18 cellular contexts compared by ENCODE assay signal in genomic region chr4:111678466-111678865, GRCh38.
DNase-seq lines count a peak whose midpoint lies in the region; ATAC-seq, FAIRE-seq and TF ChIP-seq lines count a peak whose summit lies in the region.
"Had no signal": no experiment of that assay in that cellular context is flagged by ENCODE, and none has a peak within 500 bp of the region (broad histone marks: within the 10 kb centered on the region; RNA-seq: fewer than 3 reads in every experiment).

No MANE protein-coding gene starts in this region.

- H3K27ac ChIP-seq in GM23338 (ENCODE audit: low read depth) (no peak overlapping the region), tibial nerve (peak overlapping the region in 1 of 4 donors; percentile 0)
- H3K27ac ChIP-seq: PC-9 had no signal

- H3K4me1 Mint-ChIP-seq in GM23338 = peaks cover 17% of the 10 kb centered on the region
- no peaks in the 10 kb centered on the region for H3K4me1 Mint-ChIP-seq in activated CD4-positive, alpha-beta T cell treated with anti-CD3 and anti-CD28 coated beads, Interleukin-2, amount 10 ng/mL, durations not matched to agents 7 days and 5 days

- H3K27me3 ChIP-seq in GM23338 (ENCODE audit: insufficient read depth) (no peaks in the 10 kb centered on the region), tibial nerve (no peaks in the 10 kb centered on the region)

- TF ChIP-seq CTCF in GM23338 (conservative IDR thresholded peaks at IDR 0.05; ENCODE audit: low read depth in 2 of 2) = no peak
- no peak for TF ChIP-seq CTCF in tibial nerve (IDR thresholded peaks at IDR 0.05)

- H3K79me2 ChIP-seq in GM23338 (replicated peaks; ENCODE audit: insufficient read depth) = no peaks in the 10 kb centered on the region

- FAIRE-seq in TTC549 (lab: Jason Lieb, UNC) = peak; percentile 100
- FAIRE-seq: HepG2, small intestine had no signal

- no peak overlapping the region for H3K4me2 ChIP-seq in GM23338
- H3K4me2 ChIP-seq: PC-9 had no signal

- 11 to 25% methylated on average over 1 of the region's 1 CpG for WGBS in tibial nerve, 2 donors

- H3K9me3 ChIP-seq in tibial nerve = no peaks in the 10 kb centered on the region

- TF ChIP-seq EP300 in tibial nerve (IDR thresholded peaks at IDR 0.05) = no peak

- no peaks in the 10 kb centered on the region for H3F3A ChIP-seq in GM23338 (replicated peaks; ENCODE audit: low read depth)

- DNase-seq in GM23338 (ENCODE audit: low spot score) (no peak), fibroblast of gingiva (ENCODE audit: low read depth) (peak; percentile 33), renal cortical epithelial cell (ENCODE audit: low read depth) (peak; percentile 79), tibial nerve (ENCODE audit: low spot score in 2 of 2) (no peak), NCI-H2107 (lab: John Stamatoyannopoulos, UW) (no peak)
- no peak for DNase-seq in activated CD4-positive, alpha-beta T cell treated with anti-CD3 and anti-CD28 coated beads, Interleukin-2, amount 10 ng/mL, durations not matched to agents 7 days and 5 days
- DNase-seq: aorta; Calu3; effector CD8-positive, alpha-beta T cell; hypothalamus; NCI-H446; PC-9; small intestine had no signal

- H3K36me3 ChIP-seq in GM23338 (ENCODE audit: insufficient read depth) (no peaks in the 10 kb centered on the region), tibial nerve (no peaks in the 10 kb centered on the region)

- CTCF ChIA-PET in activated CD4-positive, alpha-beta T cell treated with anti-CD3 and anti-CD28 coated beads, Interleukin-2, amount 10 ng/mL, durations not matched to agents 7 days and 5 days (lab: Charles Lee) = no interaction called here

- H3K4me1 ChIP-seq in GM23338 (ENCODE audit: insufficient read depth) = peaks cover 6% of the 10 kb centered on the region; the same call in 1 of the 2 replicates
- peaks cover 0 to 7% (median 0%) of the 10 kb centered on the region in 4 donors for H3K4me1 ChIP-seq in tibial nerve

- POLR2A ChIA-PET in activated CD4-positive, alpha-beta T cell treated with anti-CD3 and anti-CD28 coated beads, Interleukin-2, amount 10 ng/mL, durations not matched to agents 7 days and 5 days (lab: Charles Lee) = no interaction called here

- H3K4me3 Mint-ChIP-seq in GM23338 = no peak overlapping the region
- no peak overlapping the region for H3K4me3 Mint-ChIP-seq in activated CD4-positive, alpha-beta T cell treated with anti-CD3 and anti-CD28 coated beads, Interleukin-2, amount 10 ng/mL, durations not matched to agents 7 days and 5 days
- H3K4me3 Mint-ChIP-seq: activated T-helper 1 cell treated with anti-CD3 and anti-CD28 coated beads, Interleukin-12 subunit alpha, Interleukin-12 subunit beta, Interleukin-2, Interleukin-4 antibody, amounts not matched to agents 30 ng/mL and 10 ng/mL and 1 ng/mL, durations not matched to agents 14 hours and 24 hours and 36 hours; natural killer cell treated with Interleukin-12 subunit alpha and Interleukin-12 subunit beta and Interleukin-15 and Interleukin-18, amount 100 ng/mL, for 72 hours had no signal

- no peaks in the 10 kb centered on the region for H3K9me2 ChIP-seq in GM23338 (ENCODE audit: insufficient read depth)

- H3K9me3 Mint-ChIP-seq in GM23338 = no peaks in the 10 kb centered on the region
- H3K9me3 Mint-ChIP-seq in activated CD4-positive, alpha-beta T cell treated with anti-CD3 and anti-CD28 coated beads, Interleukin-2, amount 10 ng/mL, durations not matched to agents 7 days and 5 days = no peaks in the 10 kb centered on the region
- H3K9me3 Mint-ChIP-seq: activated T-helper 1 cell treated with anti-CD3 and anti-CD28 coated beads, Interleukin-12 subunit alpha, Interleukin-12 subunit beta, Interleukin-2, Interleukin-4 antibody, amounts not matched to agents 30 ng/mL and 10 ng/mL and 1 ng/mL, durations not matched to agents 14 hours and 24 hours and 36 hours had no signal

- no peak for TF ChIP-seq POLR2A in tibial nerve (IDR thresholded peaks at IDR 0.05)

- H3K27ac Mint-ChIP-seq in GM23338 = no peak overlapping the region
- H3K27ac Mint-ChIP-seq in activated CD4-positive, alpha-beta T cell treated with anti-CD3 and anti-CD28 coated beads, Interleukin-2, amount 10 ng/mL, durations not matched to agents 7 days and 5 days = no peak overlapping the region
- H3K27ac Mint-ChIP-seq: activated T-helper 1 cell treated with anti-CD3 and anti-CD28 coated beads, Interleukin-12 subunit alpha, Interleukin-12 subunit beta, Interleukin-2, Interleukin-4 antibody, amounts not matched to agents 30 ng/mL and 10 ng/mL and 1 ng/mL, durations not matched to agents 14 hours and 24 hours and 36 hours; natural killer cell treated with Interleukin-12 subunit alpha and Interleukin-12 subunit beta and Interleukin-15 and Interleukin-18, amount 100 ng/mL, for 72 hours had no signal

- H3K4me3 ChIP-seq in GM23338 (no peak overlapping the region), tibial nerve (no peak overlapping the region)
- H3K4me3 ChIP-seq: PC-9 had no signal

- no peak for ATAC-seq in GM23338
- no peak for ATAC-seq in GM21423 (IDR thresholded peaks at IDR 0.05; ENCODE audit: unreplicated experiment)
- ATAC-seq: HepG2; natural killer cell treated with Interleukin-12 subunit alpha and Interleukin-12 subunit beta and Interleukin-15 and Interleukin-18, amount 100 ng/mL, for 72 hours had no signal

- no peaks in the 10 kb centered on the region for H3K27me3 Mint-ChIP-seq in GM23338 (ENCODE audit: insufficient read depth, low read depth, poor library complexity)
- H3K27me3 Mint-ChIP-seq in activated CD4-positive, alpha-beta T cell treated with anti-CD3 and anti-CD28 coated beads, Interleukin-2, amount 10 ng/mL, durations not matched to agents 7 days and 5 days = no peaks in the 10 kb centered on the region
- H3K27me3 Mint-ChIP-seq: natural killer cell treated with Interleukin-12 subunit alpha and Interleukin-12 subunit beta and Interleukin-15 and Interleukin-18, amount 100 ng/mL, for 72 hours had no signal

- H3K36me3 Mint-ChIP-seq in GM23338 (ENCODE audit: low read depth) = no peaks in the 10 kb centered on the region
- H3K36me3 Mint-ChIP-seq in activated CD4-positive, alpha-beta T cell treated with anti-CD3 and anti-CD28 coated beads, Interleukin-2, amount 10 ng/mL, durations not matched to agents 7 days and 5 days (ENCODE audit: low read depth) = no peaks in the 10 kb centered on the region
- H3K36me3 Mint-ChIP-seq: natural killer cell treated with Interleukin-12 subunit alpha and Interleukin-12 subunit beta and Interleukin-15 and Interleukin-18, amount 100 ng/mL, for 72 hours had no signal

- H2AFZ ChIP-seq in GM23338 = peak overlapping the region; percentile 64; the same call in 1 of the 2 replicates
- H2AFZ ChIP-seq: PC-9 had no signal

- no peaks in the 10 kb centered on the region for H4K20me1 ChIP-seq in GM23338 (replicated peaks; ENCODE audit: insufficient read depth)

TF ChIP-seq in GM23338, 12 proteins besides CTCF, POLR2A, EP300 and RAD21:
- no peak for TF ChIP-seq CREB1 (CRISPR knock-in tag; IDR thresholded peaks at IDR 0.05; ENCODE audit: low read depth)
- no peak for TF ChIP-seq REST (IDR thresholded peaks at IDR 0.05; ENCODE audit: unreplicated experiment)
- no peak for TF ChIP-seq POLR2AphosphoS5 (IDR thresholded peaks at IDR 0.05; ENCODE audit: low read depth)
- TF ChIP-seq ETS1 (IDR thresholded peaks at IDR 0.05) = no peak
- TF ChIP-seq STAT1 (IDR thresholded peaks at IDR 0.05; ENCODE audit: unreplicated experiment) = no peak
- TF ChIP-seq EZH2phosphoT487 (IDR thresholded peaks at IDR 0.05; ENCODE audit: unreplicated experiment) = no peak
- no peak for TF ChIP-seq ZNF114 (CRISPR knock-in tag; IDR thresholded peaks at IDR 0.05)
- no peak for TF ChIP-seq ZNF331 (CRISPR knock-in tag; IDR thresholded peaks at IDR 0.05; ENCODE audit: low read depth)

Comparison
In these comparisons a context has a peak if more than half of its experiments do, and no peak if none do; other contexts are left out.
1. DNase-seq: peak in fibroblast of gingiva (single experiment) and renal cortical epithelial cell (single experiment); none in GM23338 (single experiment), tibial nerve (0 of 2), activated CD4-positive, alpha-beta T cell treated with anti-CD3 and anti-CD28 coated beads, Interleukin-2, amount 10 ng/mL, durations not matched to agents 7 days and 5 days (single experiment) and NCI-H2107 (single experiment).